In the genomic region with DNA sequence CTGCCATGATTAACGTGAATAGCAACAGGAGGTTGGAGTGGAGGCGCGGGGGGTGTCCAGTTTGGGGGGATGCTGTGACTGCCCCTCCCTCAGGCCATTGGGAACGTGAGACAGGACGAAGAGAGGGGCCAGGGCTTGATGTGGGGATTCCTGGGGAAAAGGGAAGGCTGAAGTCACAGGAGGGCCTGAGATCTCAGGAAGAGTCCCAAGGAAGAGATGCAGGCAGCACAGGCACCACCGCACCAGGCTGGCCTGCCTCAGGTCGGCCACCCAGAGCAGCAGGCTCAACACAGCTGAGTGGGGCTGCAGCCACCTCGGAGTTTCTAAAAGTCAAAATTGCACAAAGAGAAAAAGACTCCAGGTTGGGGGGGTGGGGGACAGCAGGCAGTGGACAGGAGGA, we compare ENCODE assay signal across 25 cellular contexts.
DNase-seq lines count a peak whose midpoint lies in the region; ATAC-seq and TF ChIP-seq lines count a peak whose summit lies in the region.
"Had no signal": no experiment of that assay in that cellular context is flagged by ENCODE, and none has a peak within 500 bp of the region (broad histone marks: within the 10 kb centered on the region; RNA-seq: fewer than 3 reads in every experiment).

No MANE protein-coding gene starts in this region.

- H3K27me3 Mint-ChIP-seq in central memory CD8-positive, alpha-beta T cell = no peaks in the 10 kb centered on the region
- peaks cover 15% of the 10 kb centered on the region for H3K27me3 Mint-ChIP-seq in nephron progenitor cell (ENCODE audit: low read depth, poor library complexity)
- H3K27me3 Mint-ChIP-seq: CD8-positive, alpha-beta memory T cell had no signal

- peaks cover 60% of the 10 kb centered on the region for H4K20me1 ChIP-seq in BLaER1
- H4K20me1 ChIP-seq in BLaER1 treated with 17β-estradiol and CSF1 and Interleukin-3, amounts not matched to agents 10 nM and 100 nM = peaks cover 0 to 46% (median 26%) of the 10 kb centered on the region in 11 experiments; a peak in 14 of 22 replicates

- no peaks in the 10 kb centered on the region for H3K36me3 Mint-ChIP-seq in central memory CD8-positive, alpha-beta T cell (ENCODE audit: insufficient read depth)
- H3K36me3 Mint-ChIP-seq in nephron progenitor cell (ENCODE audit: low read depth) = no peaks in the 10 kb centered on the region
- H3K36me3 Mint-ChIP-seq: CD14-positive monocyte; CD4-positive, alpha-beta memory T cell; CD4-positive, CD25-positive, alpha-beta regulatory T cell; CD8-positive, alpha-beta memory T cell had no signal

- no peak overlapping the region for H3K9ac ChIP-seq in BLaER1
- H3K9ac ChIP-seq in BLaER1 treated with 17β-estradiol and CSF1 and Interleukin-3, amounts not matched to agents 10 nM and 100 nM = no peak overlapping the region

- H3K4me1 ChIP-seq in BLaER1 (peaks cover 81% of the 10 kb centered on the region), right atrium auricular region (peaks cover 0 to 31% of the 10 kb centered on the region in 2 donors)
- peaks cover 23 to 81% (median 73%) of the 10 kb centered on the region in 10 experiments for H3K4me1 ChIP-seq in BLaER1 treated with 17β-estradiol and CSF1 and Interleukin-3, amounts not matched to agents 10 nM and 100 nM
- H3K4me1 ChIP-seq: BE2C had no signal

- H3K9me3 ChIP-seq in BLaER1 = no peaks in the 10 kb centered on the region
- H3K9me3 ChIP-seq in BLaER1 treated with 17β-estradiol and CSF1 and Interleukin-3, amounts not matched to agents 10 nM and 100 nM (replicated peaks in 1 of 11) = no peaks in the 10 kb centered on the region
- H3K9me3 ChIP-seq in right atrium auricular region = no peaks in the 10 kb centered on the region
- H3K9me3 ChIP-seq: BE2C had no signal

- H3K36me3 ChIP-seq in BLaER1 (no peaks in the 10 kb centered on the region), right atrium auricular region (no peaks in the 10 kb centered on the region)
- H3K36me3 ChIP-seq in BLaER1 treated with 17β-estradiol and CSF1 and Interleukin-3, amounts not matched to agents 10 nM and 100 nM = no peaks in the 10 kb centered on the region
- H3K36me3 ChIP-seq: BE2C had no signal

- TF ChIP-seq CTCF in nephron progenitor cell (IDR thresholded peaks at IDR 0.05) (no peak), right atrium auricular region (IDR thresholded peaks at IDR 0.05) (no peak)

- DNase-seq in central memory CD8-positive, alpha-beta T cell (ENCODE audit: low spot score in 2 of 2) = no peak
- DNase-seq in nephron progenitor cell (no peak), T1000 (lab: John Stamatoyannopoulos, UW) (no peak), dedifferentiated amniotic fluid mesenchymal stem cell (ENCODE audit: extremely low spot score) (no peak), NCI-H82 (lab: John Stamatoyannopoulos, UW) (no peak), right atrium auricular region (ENCODE audit: low spot score) (no peak)
- DNase-seq: 8988T; ACHN; BE2C; C1 segment of cervical spinal cord; CD4-positive, alpha-beta memory T cell; CD4-positive, CD25-positive, alpha-beta regulatory T cell; CD8-positive, alpha-beta memory T cell; COR-L47; DMS 273 treated with DMSO at 0.1 percent for 48 hours; DMS153; DMS53; DMS79; DND-41; EL; GDM1 had no signal

- peaks cover 53% of the 10 kb centered on the region for H3K4me1 Mint-ChIP-seq in central memory CD8-positive, alpha-beta T cell
- peaks cover 96% of the 10 kb centered on the region for H3K4me1 Mint-ChIP-seq in nephron progenitor cell
- H3K4me1 Mint-ChIP-seq: CD14-positive monocyte had no signal

- H3K4me2 ChIP-seq in BLaER1 = peak overlapping the region; percentile 91
- peak overlapping the region in 8 of 11 experiments; percentile 11 to 94 (median 87); a peak in 15 of 22 replicates for H3K4me2 ChIP-seq in BLaER1 treated with 17β-estradiol and CSF1 and Interleukin-3, amounts not matched to agents 10 nM and 100 nM

- ATAC-seq in central memory CD8-positive, alpha-beta T cell (replicated peaks; ENCODE audit: extremely low read depth, poor library complexity, severe bottlenecking) = no peak
- ATAC-seq: GM12878 had no signal

- H3K4me3 ChIP-seq in BLaER1 = no peak overlapping the region
- no peak overlapping the region for H3K4me3 ChIP-seq in BLaER1 treated with 17β-estradiol and CSF1 and Interleukin-3, amounts not matched to agents 10 nM and 100 nM
- no peak overlapping the region for H3K4me3 ChIP-seq in right atrium auricular region
- H3K4me3 ChIP-seq: GM12878 had no signal

- no peak overlapping the region for H3K4me3 Mint-ChIP-seq in central memory CD8-positive, alpha-beta T cell
- peak overlapping the region; percentile 23 for H3K4me3 Mint-ChIP-seq in nephron progenitor cell
- H3K4me3 Mint-ChIP-seq: CD14-positive monocyte; CD4-positive, alpha-beta memory T cell; CD4-positive, CD25-positive, alpha-beta regulatory T cell; CD8-positive, alpha-beta memory T cell had no signal

- peak overlapping the region; percentile 51 for H3K27ac Mint-ChIP-seq in central memory CD8-positive, alpha-beta T cell (ENCODE audit: low read depth)
- H3K27ac Mint-ChIP-seq in nephron progenitor cell = peak overlapping the region; percentile 22
- H3K27ac Mint-ChIP-seq: CD4-positive, alpha-beta memory T cell; CD4-positive, CD25-positive, alpha-beta regulatory T cell had no signal

- H3K27ac ChIP-seq in BLaER1 (no peak overlapping the region), right atrium auricular region (no peak overlapping the region)
- H3K27ac ChIP-seq in BLaER1 treated with 17β-estradiol and CSF1 and Interleukin-3, amounts not matched to agents 10 nM and 100 nM = no peak overlapping the region

- no peaks in the 10 kb centered on the region for H3K9me3 Mint-ChIP-seq in central memory CD8-positive, alpha-beta T cell
- H3K9me3 Mint-ChIP-seq in nephron progenitor cell = no peaks in the 10 kb centered on the region
- H3K9me3 Mint-ChIP-seq: CD14-positive monocyte; CD4-positive, alpha-beta memory T cell; CD4-positive, CD25-positive, alpha-beta regulatory T cell; CD8-positive, alpha-beta memory T cell had no signal

- peaks cover 45% of the 10 kb centered on the region for H3K27me3 ChIP-seq in BLaER1
- H3K27me3 ChIP-seq in BLaER1 treated with 17β-estradiol and CSF1 and Interleukin-3, amounts not matched to agents 10 nM and 100 nM = peaks cover 18 to 46% (median 37%) of the 10 kb centered on the region in 11 experiments; a peak in 20 of 22 replicates
- no peaks in the 10 kb centered on the region for H3K27me3 ChIP-seq in right atrium auricular region
- H3K27me3 ChIP-seq: BE2C had no signal
